In genomic region chr7:100825215-100825671, GRCh38 we compare ENCODE assay signal across 1 cellular context.
TF ChIP-seq lines count a peak whose summit lies in the region.

No MANE protein-coding gene starts in this region.

TF ChIP-seq in HepG2, 621 proteins besides CTCF, POLR2A, EP300 and RAD21:
- TF ChIP-seq ZBTB38 (CRISPR knock-in tag; IDR thresholded peaks at IDR 0.05) (peak; percentile 63; the same call in 1 of the 2 replicates), XRCC5 (optimal IDR thresholded peaks at IDR 0.05; ENCODE audit: low read length) (peak; percentile 10), ZNF687 (CRISPR knock-in tag; IDR thresholded peaks at IDR 0.05) (peak; percentile 27; the same call in 1 of the 2 replicates), SIN3A (IDR thresholded peaks at IDR 0.05; ENCODE audit: borderline replicate concordance, low read depth, low read length) (0 out of 2 replicates have a peak, but pooled peaks have one; percentile 61), RBM39 (IDR thresholded peaks at IDR 0.05; ENCODE audit: low read depth, low read length, poor library complexity, severe bottlenecking) (no peak), TGIF2 (CRISPR knock-in tag; IDR thresholded peaks at IDR 0.05) (peak; percentile 81; the same call in 1 of the 2 replicates), ZNF660 (CRISPR knock-in tag; IDR thresholded peaks at IDR 0.05; ENCODE audit: borderline replicate concordance, low read depth) (no peak), GTF2F1 (IDR thresholded peaks at IDR 0.05; ENCODE audit: low read length) (no peak), PHF8 (CRISPR knock-in tag; IDR thresholded peaks at IDR 0.05) (0 out of 2 replicates have a peak, but pooled peaks have one; percentile 8), ZFP91 (CRISPR knock-in tag; IDR thresholded peaks at IDR 0.05; ENCODE audit: borderline replicate concordance) (0 out of 2 replicates have a peak, but pooled peaks have one; percentile 12), ARID4A (CRISPR knock-in tag; IDR thresholded peaks at IDR 0.05; ENCODE audit: borderline replicate concordance) (peak; percentile 62), MLX (CRISPR knock-in tag; IDR thresholded peaks at IDR 0.05) (no peak), KDM5B (CRISPR knock-in tag; IDR thresholded peaks at IDR 0.05; ENCODE audit: borderline replicate concordance) (0 out of 2 replicates have a peak, but pooled peaks have one; percentile 13), SAP130 (CRISPR knock-in tag; IDR thresholded peaks at IDR 0.05; ENCODE audit: low read depth) (peak; percentile 62), MAX (IDR thresholded peaks at IDR 0.05) (peak; percentile 36), ETV6 (CRISPR knock-in tag; conservative IDR thresholded peaks at IDR 0.05) (0 out of 2 replicates have a peak, but pooled peaks have one; percentile 49), MXD4 (CRISPR knock-in tag; IDR thresholded peaks at IDR 0.05) (peak; percentile 63; the same call in 1 of the 2 replicates), MXI1 (IDR thresholded peaks at IDR 0.05; ENCODE audit: borderline replicate concordance, low read depth, low read length) (peak; percentile 72; the same call in 2 of the 3 replicates), SKI (IDR thresholded peaks at IDR 0.05; ENCODE audit: partially characterized antibody) (no peak), SOX6 (IDR thresholded peaks at IDR 0.05) (no peak), SOX6 (CRISPR knock-in tag; IDR thresholded peaks at IDR 0.05) (0 out of 2 replicates have a peak, but pooled peaks have one; percentile 12)
